5 cellular contexts compared by ENCODE assay signal in the genomic region with DNA sequence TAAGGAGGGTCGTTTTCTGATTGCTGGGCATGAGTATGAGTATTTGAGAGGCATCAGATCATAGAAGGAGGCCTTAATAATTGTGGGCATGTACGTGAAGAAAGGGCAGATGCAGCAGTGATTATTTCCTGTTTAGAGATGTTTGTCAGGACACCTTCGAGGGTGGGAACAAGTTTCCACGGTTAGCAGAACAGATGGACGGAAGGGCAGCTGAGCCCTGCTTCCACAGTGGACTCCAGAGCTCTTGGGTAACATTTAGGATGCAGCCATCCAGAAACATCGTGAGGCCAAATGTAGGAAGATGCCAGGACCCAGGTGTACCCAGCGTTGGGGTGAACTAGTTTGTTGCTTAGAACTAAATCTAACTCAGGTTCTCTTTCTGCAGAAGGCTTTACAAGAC.
"Had no signal": no experiment of that assay in that cellular context is flagged by ENCODE, and none has a peak within 500 bp of the region (broad histone marks: within the 10 kb centered on the region; RNA-seq: fewer than 3 reads in every experiment).

No MANE protein-coding gene starts in this region.

- H2AFZ ChIP-seq: GM23338 had no signal

- ATAC-seq: GM23338, K562 had no signal

- H3K4me2 ChIP-seq: GM23338 had no signal

- DNase-seq: H9, HCEC 1CT, IMR-90 had no signal

- H3K4me3 ChIP-seq: GM23338, K562 had no signal
